Comparison of ENCODE assay signal across 8 cellular contexts in the genomic region with DNA sequence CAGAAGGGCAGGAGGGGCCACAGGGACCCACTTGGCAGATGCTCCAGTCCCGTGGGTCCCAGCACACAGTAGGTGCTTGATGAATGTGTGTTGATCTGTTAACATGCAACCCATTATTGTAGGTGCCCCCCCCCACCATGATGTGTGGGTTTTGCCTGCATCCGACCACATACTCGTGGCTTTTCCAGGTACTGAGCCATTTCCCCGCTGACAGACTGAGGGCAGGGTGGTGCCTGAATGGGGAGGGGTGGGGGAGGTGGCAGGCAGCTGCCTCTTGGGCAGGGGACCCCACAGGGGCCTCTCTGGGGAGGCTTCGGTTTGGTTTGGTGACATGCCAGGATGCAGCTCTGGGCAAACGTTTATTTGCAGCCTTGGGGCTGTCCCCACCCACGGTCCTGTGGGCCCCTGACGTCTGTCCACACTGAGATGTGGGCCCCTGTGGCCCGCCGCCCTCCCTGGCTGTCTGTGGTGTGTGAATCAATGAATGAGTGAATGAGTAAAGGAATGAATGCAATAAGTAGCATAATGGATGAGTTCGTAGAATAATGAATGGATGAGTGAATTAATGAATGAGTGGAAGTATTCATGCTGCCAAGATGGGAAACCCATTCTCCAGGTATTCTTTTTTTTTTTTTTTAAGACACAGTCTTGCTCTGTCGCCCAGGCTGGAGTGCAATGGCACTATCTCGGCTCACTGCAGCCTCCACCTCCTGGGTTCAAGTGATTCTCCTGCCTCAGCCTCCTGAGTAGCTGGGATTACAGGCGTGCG. TPM values are rescaled to one million over a fixed set of nuclear protein-coding genes. Genes with fewer than 3 reads are reported as not detected.
DNase-seq lines count a peak whose midpoint lies in the region; ATAC-seq and TF ChIP-seq lines count a peak whose summit lies in the region.

No MANE protein-coding gene starts in this region.

- H3K9me3 Mint-ChIP-seq in CD4-positive, CD25-positive, alpha-beta regulatory T cell, result peaks cover 0 to 2% (median 0%) of the 10 kb centered on the region in 7 donors

- DNase-seq in CD4-positive, CD25-positive, alpha-beta regulatory T cell, result peak; percentile 67 to 98 (median 72)
- DNase-seq in activated CD8-positive, alpha-beta memory T cell treated with anti-CD3 and anti-CD28 coated beads for 1 hour (ENCODE audit: extremely low read depth in 1 of 2, low read depth in 1 of 2), result peak; percentile 45 to 77
- DNase-seq in esophagus squamous epithelium (lab: John Stamatoyannopoulos, UW), result no peak
- peak; percentile 97 for DNase-seq in stimulated activated CD4-positive, alpha-beta T cell treated with anti-CD3 and anti-CD28 coated beads, Interleukin-1b, Interleukin-23, amount 100 ng/mL, for 48 hours
- DNase-seq in SK-N-DZ (ENCODE audit: low spot score), result no peak

- H3K9me3 ChIP-seq in CD4-positive, CD25-positive, alpha-beta regulatory T cell (ENCODE audit: control insufficient read depth in 2 of 2, low read length in 2 of 2), result no peaks in the 10 kb centered on the region
- no peaks in the 10 kb centered on the region for H3K9me3 ChIP-seq in esophagus squamous epithelium

- no peak for TF ChIP-seq CTCF in esophagus squamous epithelium (IDR thresholded peaks at IDR 0.05)

- no peak for TF ChIP-seq POLR2A in esophagus squamous epithelium (IDR thresholded peaks at IDR 0.05)

- WGBS in esophagus squamous epithelium, 2 donors, result 39 to 41% methylated on average over 9 to 11 of the region's 15 CpGs

- peak; percentile 66 to 68 for ATAC-seq in CD4-positive, CD25-positive, alpha-beta regulatory T cell (ENCODE audit: low read depth in 2 of 2)
- peak; percentile 34 for ATAC-seq in HG03521 (IDR thresholded peaks at IDR 0.05; ENCODE audit: unreplicated experiment)
- ATAC-seq in GM19023 (IDR thresholded peaks at IDR 0.05; ENCODE audit: unreplicated experiment), result no peak
- no peak for ATAC-seq in GM19452 (IDR thresholded peaks at IDR 0.05; ENCODE audit: unreplicated experiment)

- no peaks in the 10 kb centered on the region for H3K36me3 Mint-ChIP-seq in CD4-positive, CD25-positive, alpha-beta regulatory T cell

- peak overlapping the region; percentile 99 for H3K27ac ChIP-seq in CD4-positive, CD25-positive, alpha-beta regulatory T cell (ENCODE audit: insufficient read depth, low read length, poor library complexity, severe bottlenecking)
- peak overlapping the region; percentile 87 to 100 (median 97) for H3K27ac ChIP-seq in esophagus squamous epithelium

- no peaks in the 10 kb centered on the region for H3K27me3 ChIP-seq in CD4-positive, CD25-positive, alpha-beta regulatory T cell (ENCODE audit: control insufficient read depth, insufficient read depth, low read length)
- H3K27me3 ChIP-seq in esophagus squamous epithelium, result no peaks in the 10 kb centered on the region

- H3K27ac Mint-ChIP-seq in CD4-positive, CD25-positive, alpha-beta regulatory T cell, result peak overlapping the region; percentile 97 to 100 (median 99)

- intact Hi-C loops in esophagus squamous epithelium (cut with DNase I), result no loop called here

- H3K36me3 ChIP-seq in CD4-positive, CD25-positive, alpha-beta regulatory T cell (ENCODE audit: control insufficient read depth, insufficient read depth, low read length), result no peaks in the 10 kb centered on the region
- H3K36me3 ChIP-seq in esophagus squamous epithelium, result no peaks in the 10 kb centered on the region

- H3K4me1 Mint-ChIP-seq in CD4-positive, CD25-positive, alpha-beta regulatory T cell, result peaks cover 15 to 68% (median 36%) of the 10 kb centered on the region in 4 donors

- H3K4me3 Mint-ChIP-seq in CD4-positive, CD25-positive, alpha-beta regulatory T cell, result peak overlapping the region; percentile 79 to 93 (median 92)

- H3K27me3 Mint-ChIP-seq in CD4-positive, CD25-positive, alpha-beta regulatory T cell, result peaks cover 5% of the 10 kb centered on the region

- H3K4me1 ChIP-seq in CD4-positive, CD25-positive, alpha-beta regulatory T cell (ENCODE audit: control insufficient read depth, insufficient read depth, low read length, poor library complexity, severe bottlenecking), result peaks cover 61% of the 10 kb centered on the region
- peaks cover 26 to 75% (median 28%) of the 10 kb centered on the region in 3 donors for H3K4me1 ChIP-seq in esophagus squamous epithelium

- no peak overlapping the region for H3K4me3 ChIP-seq in CD4-positive, CD25-positive, alpha-beta regulatory T cell (ENCODE audit: low read depth, low read length)
- H3K4me3 ChIP-seq in esophagus squamous epithelium, result no peak overlapping the region

RNA-seq across cellular contexts. Expression of gene JUND, which starts 9.0 kb away (rescaled TPM):
- total RNA-seq in CD4-positive, CD25-positive, alpha-beta regulatory T cell, result 1,564 TPM
- 10 to 100 TPM; 30.7 to 85.9 (median 58.8) TPM for polyA plus RNA-seq in CD4-positive, CD25-positive, alpha-beta regulatory T cell
- 100 to 1,000 TPM in 3 of 4 donors, 10 to 100 TPM in 1; 71.7 to 192 (median 166) TPM for total RNA-seq in esophagus squamous epithelium
- 80.4 and 92.1 TPM in 2 replicates for polyA plus RNA-seq in SK-N-DZ (2014; cell fraction: cytosol; rRNA removed)
- polyA plus RNA-seq in SK-N-DZ (2014; cell fraction: nucleus; rRNA removed), result 28.1 and 57.8 TPM in 2 replicates

RNA-seq across cellular contexts. Expression of gene IQCN, which starts 16.2 kb away (rescaled TPM):
- total RNA-seq in CD4-positive, CD25-positive, alpha-beta regulatory T cell, result 26.5 TPM
- polyA plus RNA-seq in CD4-positive, CD25-positive, alpha-beta regulatory T cell, result under 1 TPM in 3 of 4 donors, not detected in 1; 0.03 to 0.28 (median 0.16) TPM
- 1 to 10 TPM in 2 of 4 donors, under 1 TPM in 2; 0.23 to 3.1 (median 0.96) TPM for total RNA-seq in esophagus squamous epithelium
- 0.29 TPM in 1 of 2 replicates, not detected in the other for polyA plus RNA-seq in SK-N-DZ (2014; cell fraction: cytosol; rRNA removed)
- polyA plus RNA-seq in SK-N-DZ (2014; cell fraction: nucleus; rRNA removed), result 0.04 and 1.1 TPM in 2 replicates

RNA-seq across cellular contexts. Expression of gene LSM4, which starts 32.4 kb away (rescaled TPM):
- total RNA-seq in CD4-positive, CD25-positive, alpha-beta regulatory T cell, result 45.6 TPM
- polyA plus RNA-seq in CD4-positive, CD25-positive, alpha-beta regulatory T cell, result 100 to 1,000 TPM; 101 to 118 (median 116) TPM
- 100 to 1,000 TPM in 3 of 4 donors, 10 to 100 TPM in 1; 97.3 to 228 (median 137) TPM for total RNA-seq in esophagus squamous epithelium
- 531 and 764 TPM in 2 replicates for polyA plus RNA-seq in SK-N-DZ (2014; cell fraction: cytosol; rRNA removed)
- polyA plus RNA-seq in SK-N-DZ (2014; cell fraction: nucleus; rRNA removed), result 542 and 583 TPM in 2 replicates

RNA-seq across cellular contexts. Expression of gene PGPEP1, which starts 50.0 kb away (rescaled TPM):
- total RNA-seq in CD4-positive, CD25-positive, alpha-beta regulatory T cell, result 39.4 TPM
- 1 to 10 TPM; 6.7 to 8.7 (median 8.2) TPM for polyA plus RNA-seq in CD4-positive, CD25-positive, alpha-beta regulatory T cell
- total RNA-seq in esophagus squamous epithelium, result 10 to 100 TPM in 1 of 4 donors, 1 to 10 TPM in 2, under 1 TPM in 1; 0.83 to 10.1 (median 5.3) TPM
- polyA plus RNA-seq in SK-N-DZ (2014; cell fraction: cytosol; rRNA removed), result 0.05 and 0.13 TPM in 2 replicates
- not detected in 2 replicates for polyA plus RNA-seq in SK-N-DZ (2014; cell fraction: nucleus; rRNA removed)

Comparison
In these comparisons a context has a peak if more than half of its experiments do, and no peak if none do; other contexts are left out.
1. ATAC-seq: peak in CD4-positive, CD25-positive, alpha-beta regulatory T cell (2 of 2) and HG03521 (single experiment); none in GM19023 (single experiment) and GM19452 (single experiment).
2. DNase-seq: peak in CD4-positive, CD25-positive, alpha-beta regulatory T cell (3 of 3), activated CD8-positive, alpha-beta memory T cell treated with anti-CD3 and anti-CD28 coated beads for 1 hour (2 of 2) and stimulated activated CD4-positive, alpha-beta T cell treated with anti-CD3 and anti-CD28 coated beads, Interleukin-1b, Interleukin-23, amount 100 ng/mL, for 48 hours (single experiment); none in esophagus squamous epithelium (single experiment) and SK-N-DZ (single experiment).